ENCODE assay signal across 18 cellular contexts in genomic region chr6:138013949-138014348, GRCh38.
DNase-seq lines count a peak whose midpoint lies in the region; ATAC-seq, FAIRE-seq and TF ChIP-seq lines count a peak whose summit lies in the region.
"Had no signal": no experiment of that assay in that cellular context is flagged by ENCODE, and none has a peak within 500 bp of the region (broad histone marks: within the 10 kb centered on the region; RNA-seq: fewer than 3 reads in every experiment).

No MANE protein-coding gene starts in this region.

- H3K36me3 ChIP-seq in esophagus squamous epithelium = no peaks in the 10 kb centered on the region
- H3K36me3 ChIP-seq in suprapubic skin = no peaks in the 10 kb centered on the region

- H3K27ac Mint-ChIP-seq in CD4-positive, alpha-beta T cell = no peak overlapping the region

- no peaks in the 10 kb centered on the region for H3K27me3 ChIP-seq in esophagus squamous epithelium
- H3K27me3 ChIP-seq in suprapubic skin = no peaks in the 10 kb centered on the region
- H3K27me3 ChIP-seq in CD4-positive, alpha-beta T cell (ENCODE audit: control insufficient read depth, insufficient read depth, low read length) = no peaks in the 10 kb centered on the region

- peak overlapping the region; percentile 78 for H3K27ac ChIP-seq in RWPE1
- H3K27ac ChIP-seq in esophagus squamous epithelium = peak overlapping the region; percentile 72 to 93 (median 88)
- peak overlapping the region; percentile 82 for H3K27ac ChIP-seq in suprapubic skin
- no peak overlapping the region for H3K27ac ChIP-seq in CD4-positive, alpha-beta T cell (ENCODE audit: low read depth, low read length)
- H3K27ac ChIP-seq: 22Rv1 had no signal

- no peak for ATAC-seq in CD4-positive, alpha-beta T cell (ENCODE audit: poor library complexity)

- no peak overlapping the region for H3K4me3 ChIP-seq in esophagus squamous epithelium
- H3K4me3 ChIP-seq in suprapubic skin = no peak overlapping the region

- no peaks in the 10 kb centered on the region for H3K9me3 Mint-ChIP-seq in CD4-positive, alpha-beta T cell

- no peaks in the 10 kb centered on the region for H3K4me1 Mint-ChIP-seq in CD4-positive, alpha-beta T cell (ENCODE audit: low read depth)

- CTCF ChIA-PET in RWPE1 (lab: Yijun Ruan, JAX) = interaction anchor here (0.7 kb wide), 1 partner anchor 41 kb away, joined by 3 read pairs; no protein-coding TSS in a partner anchor
- CTCF ChIA-PET in CD4-positive, alpha-beta T cell (lab: Charles Lee) = no interaction called here

- peaks cover 4% of the 10 kb centered on the region for H3K27me3 Mint-ChIP-seq in CD4-positive, alpha-beta T cell

- no peaks in the 10 kb centered on the region for H3K9me3 ChIP-seq in esophagus squamous epithelium
- H3K9me3 ChIP-seq in suprapubic skin = no peaks in the 10 kb centered on the region
- H3K9me3 ChIP-seq in CD4-positive, alpha-beta T cell (ENCODE audit: control insufficient read depth, low read length) = no peaks in the 10 kb centered on the region

- intact Hi-C loops in esophagus squamous epithelium (cut with DNase I) = no loop called here
- intact Hi-C loops in CD4-positive, alpha-beta T cell (cut with DNase I, micrococcal nuclease) = no loop called here

- 31 to 38% methylated on average over 1 of the region's 1 CpG for WGBS in esophagus squamous epithelium, 2 donors
- 23% methylated on average over 1 of the region's 1 CpG for WGBS in suprapubic skin

- no peak overlapping the region for H3K4me3 Mint-ChIP-seq in CD4-positive, alpha-beta T cell

- DNase-seq in DMS153 (lab: John Stamatoyannopoulos, UW) (peak; percentile 25), DMS153 treated with DMSO at 0.1 percent for 48 hours (lab: John Stamatoyannopoulos, UW; ENCODE audit: unreplicated experiment) (no peak), RWPE1 (ENCODE audit: low spot score) (no peak), esophagus squamous epithelium (lab: John Stamatoyannopoulos, UW) (no peak), suprapubic skin (ENCODE audit: low spot score in 2 of 2) (no peak), HTR-8/SVneo (ENCODE audit: insufficient read length, low spot score) (no peak), Kasumi-1 (lab: John Stamatoyannopoulos, UW) (no peak)
- DNase-seq in CD4-positive, alpha-beta T cell = no peak
- DNase-seq: DMS 273 treated with DMSO at 0.1 percent for 48 hours; EL; H7; Karpas-422; MV-4-11; NCI-H1694 treated with DMSO at 0.1 percent for 48 hours; NCI-H2171 treated with DMSO at 0.1 percent for 48 hours; NCI-H524; NK-92 treated with Interleukin-12 subunit alpha and Interleukin-12 subunit beta, amount 100 ng/mL, for 24 hours had no signal

- TF ChIP-seq POLR2A in esophagus squamous epithelium (IDR thresholded peaks at IDR 0.05) (no peak), suprapubic skin (IDR thresholded peaks at IDR 0.05) (no peak)

- TF ChIP-seq CTCF in RWPE1 (conservative IDR thresholded peaks at IDR 0.05; ENCODE audit: low read depth) (no peak), esophagus squamous epithelium (IDR thresholded peaks at IDR 0.05) (no peak), suprapubic skin (IDR thresholded peaks at IDR 0.05) (no peak)
- no peak for TF ChIP-seq CTCF in CD4-positive, alpha-beta T cell (IDR thresholded peaks at IDR 0.05)

- POLR2A ChIA-PET in RWPE1 (lab: Yijun Ruan, JAX; ENCODE audit: low non-redundant PET) = no interaction called here
- POLR2A ChIA-PET in CD4-positive, alpha-beta T cell (lab: Charles Lee) = no interaction called here

- FAIRE-seq in HTR-8/SVneo (lab: Jason Lieb, UNC) = no peak

- H3K36me3 Mint-ChIP-seq in CD4-positive, alpha-beta T cell (ENCODE audit: low read depth) = no peaks in the 10 kb centered on the region

- H3K4me1 ChIP-seq in esophagus squamous epithelium (peaks cover 4 to 45% (median 7%) of the 10 kb centered on the region in 3 donors), suprapubic skin (peaks cover 11% of the 10 kb centered on the region)

- TF ChIP-seq EP300 in suprapubic skin (IDR thresholded peaks at IDR 0.05) = no peak
